30 cellular contexts compared by ENCODE assay signal in the genomic region with DNA sequence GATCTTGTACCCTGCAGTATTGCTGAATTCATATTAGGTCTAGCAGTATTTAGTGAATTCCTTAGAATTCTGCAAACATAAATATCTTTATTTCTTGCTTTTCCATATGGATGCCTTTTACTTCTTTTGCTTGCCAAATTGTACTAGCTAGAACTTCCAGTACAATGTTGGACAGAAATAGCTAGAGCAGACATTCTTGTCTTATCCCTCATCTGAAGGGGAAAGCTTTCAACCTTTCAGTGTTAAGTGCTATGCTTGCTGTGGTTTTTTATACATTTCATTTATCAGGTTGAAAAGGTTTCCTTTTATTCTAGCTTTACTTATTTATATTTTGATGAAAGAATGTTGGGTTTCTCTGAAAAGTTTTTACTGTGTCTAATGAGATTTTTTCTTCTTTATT.
"Had no signal": no experiment of that assay in that cellular context is flagged by ENCODE, and none has a peak within 500 bp of the region (broad histone marks: within the 10 kb centered on the region; RNA-seq: fewer than 3 reads in every experiment).

No MANE protein-coding gene starts in this region.

- H3K36me3 Mint-ChIP-seq: immature natural killer cell; mesothelial cell of epicardium; naive B cell; natural killer cell; neural progenitor cell; stimulated activated effector memory CD8-positive, alpha-beta T cell treated with anti-CD3 and anti-CD28 coated beads, Interleukin-12 subunit alpha, Interleukin-12 subunit beta, amount 100 ng/mL, for 72 hours had no signal

- H3K4me1 ChIP-seq: neural progenitor cell, parathyroid adenoma, psoas muscle, suprapubic skin, tibial artery, upper lobe of right lung had no signal

- H3K27ac ChIP-seq: neural progenitor cell, neutrophil, parathyroid adenoma, psoas muscle, skin epidermis, suprapubic skin, thoracic aorta, tibial artery, upper lobe of right lung had no signal

- H3K27ac Mint-ChIP-seq: immature natural killer cell; mesothelial cell of epicardium; naive B cell; natural killer cell; nephron progenitor cell; neural progenitor cell; stimulated activated effector memory CD8-positive, alpha-beta T cell treated with anti-CD3 and anti-CD28 coated beads, Interleukin-12 subunit alpha, Interleukin-12 subunit beta, amount 100 ng/mL, for 72 hours; stimulated activated naive CD8-positive, alpha-beta T cell treated with anti-CD3 and anti-CD28 coated beads, Interleukin-15, Interleukin-2, amounts not matched to agents 100 ng/mL and 50 ng/mL, for 24 hours had no signal

- H3K9me3 Mint-ChIP-seq: mesothelial cell of epicardium; stimulated activated effector memory CD8-positive, alpha-beta T cell treated with anti-CD3 and anti-CD28 coated beads, Interleukin-12 subunit alpha, Interleukin-12 subunit beta, amount 100 ng/mL, for 72 hours; stimulated activated naive CD8-positive, alpha-beta T cell treated with anti-CD3 and anti-CD28 coated beads, Interleukin-15, Interleukin-2, amounts not matched to agents 100 ng/mL and 50 ng/mL, for 24 hours had no signal

- FAIRE-seq: keratinocyte, urothelium cell line had no signal

- H3K79me2 ChIP-seq: parathyroid adenoma had no signal

- H2AFZ ChIP-seq: neural progenitor cell, parathyroid adenoma had no signal

- H3K4me3 ChIP-seq: lung, neural progenitor cell, psoas muscle, skin epidermis, suprapubic skin, thoracic aorta, tibial artery, upper lobe of right lung had no signal

- H3K4me1 Mint-ChIP-seq: immature natural killer cell; mesothelial cell of epicardium; naive B cell; natural killer cell; nephron progenitor cell; neural progenitor cell; stimulated activated effector memory CD8-positive, alpha-beta T cell treated with anti-CD3 and anti-CD28 coated beads, Interleukin-12 subunit alpha, Interleukin-12 subunit beta, amount 100 ng/mL, for 72 hours had no signal

- H3K27me3 ChIP-seq: neural progenitor cell, neutrophil, suprapubic skin, tibial artery, upper lobe of right lung had no signal

- H3K9ac ChIP-seq: neural progenitor cell, parathyroid adenoma had no signal

- DNase-seq: hypothalamus; immature natural killer cell; kidney glomerular epithelial cell; left cardiac atrium; mesendoderm; naive B cell; natural killer cell; nephron progenitor cell; occipital lobe; psoas muscle; stimulated activated CD4-positive, alpha-beta T cell treated with anti-CD3 and anti-CD28 coated beads, Interleukin-12 subunit alpha, Interleukin-12 subunit beta, amount 100 ng/mL, for 4 hours; stimulated activated CD4-positive, alpha-beta T cell treated with anti-CD3 and anti-CD28 coated beads, Interleukin-15, amount 100 ng/mL, for 24 hours; stimulated activated CD4-positive, alpha-beta T cell treated with anti-CD3 and anti-CD28 coated beads, Interleukin-2, amount 100 ng/mL, for 24 hours; stimulated activated CD4-positive, alpha-beta T cell treated with anti-CD3 and anti-CD28 coated beads, Interleukin-4, amount 100 ng/mL, for 1 hour; stimulated activated naive CD4-positive, alpha-beta T cell; tibial artery; trophoblast cell; upper lobe of right lung had no signal

- H3K4me3 Mint-ChIP-seq: immature natural killer cell; mesothelial cell of epicardium; naive B cell; natural killer cell; nephron progenitor cell; neural progenitor cell; stimulated activated effector memory CD8-positive, alpha-beta T cell treated with anti-CD3 and anti-CD28 coated beads, Interleukin-12 subunit alpha, Interleukin-12 subunit beta, amount 100 ng/mL, for 72 hours; stimulated activated naive CD8-positive, alpha-beta T cell treated with anti-CD3 and anti-CD28 coated beads, Interleukin-15, Interleukin-2, amounts not matched to agents 100 ng/mL and 50 ng/mL, for 24 hours had no signal

- H3K27me3 Mint-ChIP-seq: naive B cell; stimulated activated naive CD8-positive, alpha-beta T cell treated with anti-CD3 and anti-CD28 coated beads, Interleukin-15, Interleukin-2, amounts not matched to agents 100 ng/mL and 50 ng/mL, for 24 hours had no signal

- H3K9me3 ChIP-seq: neutrophil, psoas muscle, suprapubic skin, thoracic aorta, tibial artery, upper lobe of right lung had no signal

- H3K36me3 ChIP-seq: neural progenitor cell, neutrophil, suprapubic skin, thoracic aorta, tibial artery, upper lobe of right lung had no signal

- H3K4me2 ChIP-seq: neural progenitor cell had no signal
